13 cellular contexts compared by ENCODE assay signal in genomic region chr5:23352437-23352836, GRCh38.
DNase-seq lines count a peak whose midpoint lies in the region; ATAC-seq, FAIRE-seq and TF ChIP-seq lines count a peak whose summit lies in the region.
"Had no signal": no experiment of that assay in that cellular context is flagged by ENCODE, and none has a peak within 500 bp of the region (broad histone marks: within the 10 kb centered on the region; RNA-seq: fewer than 3 reads in every experiment).

No MANE protein-coding gene starts in this region.

- no peak overlapping the region for H3K27ac Mint-ChIP-seq in activated CD8-positive, alpha-beta T cell treated with anti-CD3 and anti-CD28 coated beads, Interleukin-2, amount 10 ng/mL, durations not matched to agents 7 days and 5 days
- H3K27ac Mint-ChIP-seq: activated naive CD4-positive, alpha-beta T cell treated with anti-CD3 and anti-CD28 coated beads, Interleukin-2, amount 50 U/mL, for 72 hours had no signal

- no peaks in the 10 kb centered on the region for H4K20me1 ChIP-seq in OCI-LY3 (ENCODE audit: insufficient read depth, low read length)

- H3K79me2 ChIP-seq in OCI-LY3 (ENCODE audit: low read length), result no peaks in the 10 kb centered on the region

- H3K27ac ChIP-seq in cardiac muscle cell (no peak overlapping the region), right atrium auricular region (no peak overlapping the region), OCI-LY3 (ENCODE audit: low read length) (no peak overlapping the region), stomach (no peak overlapping the region)
- H3K27ac ChIP-seq: prostate gland had no signal

- DNase-seq in cardiac muscle cell (ENCODE audit: low read depth in 1 of 2, low spot score in 1 of 2), result peak; percentile 19 to 72
- DNase-seq in right atrium auricular region (ENCODE audit: low spot score), result no peak
- DNase-seq in epithelial cell of proximal tubule (ENCODE audit: low read depth), result peak; percentile 4
- DNase-seq in urothelium cell line (ENCODE audit: low spot score), result no peak
- no peak for DNase-seq in activated CD8-positive, alpha-beta T cell treated with anti-CD3 and anti-CD28 coated beads, Interleukin-2, amount 10 ng/mL, durations not matched to agents 7 days and 5 days
- DNase-seq in stomach, result no peak
- no peak for DNase-seq in GM19239 (ENCODE audit: insufficient read length, low spot score)
- DNase-seq: activated CD4-positive, CD25-positive, alpha-beta regulatory T cell treated with anti-CD3 and anti-CD28 coated beads, Interleukin-2, amount 50 U/mL, for 72 hours; left cardiac atrium had no signal

- no peaks in the 10 kb centered on the region for H3K36me3 Mint-ChIP-seq in activated CD8-positive, alpha-beta T cell treated with anti-CD3 and anti-CD28 coated beads, Interleukin-2, amount 10 ng/mL, durations not matched to agents 7 days and 5 days (ENCODE audit: low read depth)
- H3K36me3 Mint-ChIP-seq: activated naive CD4-positive, alpha-beta T cell treated with anti-CD3 and anti-CD28 coated beads, Interleukin-2, amount 50 U/mL, for 72 hours had no signal

- no peak overlapping the region for H2AFZ ChIP-seq in OCI-LY3 (ENCODE audit: low read depth, low read length)

- WGBS in stomach, 5 donors, result 56 to 75% (median 63%) methylated on average over 8 of the region's 8 CpGs

- peak; percentile 48 for FAIRE-seq in urothelium cell line (lab: Jason Lieb, UNC)
- no peak for FAIRE-seq in GM19239 (lab: Jason Lieb, UNC)
- FAIRE-seq: endometrium had no signal

- no peaks in the 10 kb centered on the region for H3K4me1 ChIP-seq in cardiac muscle cell (ENCODE audit: low read depth)
- H3K4me1 ChIP-seq in right atrium auricular region, result no peaks in the 10 kb centered on the region
- 0 out of 2 replicates have a peak, but pooled peaks cover 3% of the 10 kb centered on the region for H3K4me1 ChIP-seq in OCI-LY3 (ENCODE audit: low read length)
- no peaks in the 10 kb centered on the region for H3K4me1 ChIP-seq in stomach
- H3K4me1 ChIP-seq: prostate gland had no signal

- CTCF ChIA-PET in activated CD8-positive, alpha-beta T cell treated with anti-CD3 and anti-CD28 coated beads, Interleukin-2, amount 10 ng/mL, durations not matched to agents 7 days and 5 days (lab: Charles Lee), result no interaction called here

- intact Hi-C loops in stomach (cut with DNase I; ENCODE audit: low total_unique reads), result no loop called here

- H3K4me1 Mint-ChIP-seq in activated CD8-positive, alpha-beta T cell treated with anti-CD3 and anti-CD28 coated beads, Interleukin-2, amount 10 ng/mL, durations not matched to agents 7 days and 5 days (ENCODE audit: low read depth), result no peaks in the 10 kb centered on the region

- peaks cover 10% of the 10 kb centered on the region for H3K9me3 Mint-ChIP-seq in activated CD8-positive, alpha-beta T cell treated with anti-CD3 and anti-CD28 coated beads, Interleukin-2, amount 10 ng/mL, durations not matched to agents 7 days and 5 days (ENCODE audit: insufficient read depth)

- TF ChIP-seq POLR2A in stomach (IDR thresholded peaks at IDR 0.05), result no peak

- H3K27me3 ChIP-seq in cardiac muscle cell (no peaks in the 10 kb centered on the region), right atrium auricular region (no peaks in the 10 kb centered on the region), OCI-LY3 (ENCODE audit: low read depth, low read length) (no peaks in the 10 kb centered on the region), stomach (no peaks in the 10 kb centered on the region)

- peak overlapping the region; percentile 25 for H3K4me2 ChIP-seq in OCI-LY3 (ENCODE audit: low read length)

- no peak for TF ChIP-seq EP300 in stomach (IDR thresholded peaks at IDR 0.05)

- TF ChIP-seq CTCF in cardiac muscle cell (IDR thresholded peaks at IDR 0.05; ENCODE audit: low read depth, low read length) (peak; percentile 29), right atrium auricular region (IDR thresholded peaks at IDR 0.05) (peak in 1 of 2 donors; percentile 61), OCI-LY3 (IDR thresholded peaks at IDR 0.05; ENCODE audit: low read depth, low read length) (peak; percentile 57), epithelial cell of proximal tubule (conservative IDR thresholded peaks at IDR 0.05; ENCODE audit: low read depth, low read length) (peak; percentile 73), stomach (IDR thresholded peaks at IDR 0.05) (no peak)

- H3K9me3 ChIP-seq in cardiac muscle cell (ENCODE audit: low read depth) (no peaks in the 10 kb centered on the region), right atrium auricular region (no peaks in the 10 kb centered on the region), OCI-LY3 (ENCODE audit: insufficient read depth, low read length) (no peaks in the 10 kb centered on the region), stomach (no peaks in the 10 kb centered on the region)
- H3K9me3 ChIP-seq: prostate gland had no signal

- H3K27me3 Mint-ChIP-seq in activated CD8-positive, alpha-beta T cell treated with anti-CD3 and anti-CD28 coated beads, Interleukin-2, amount 10 ng/mL, durations not matched to agents 7 days and 5 days (ENCODE audit: low read depth), result no peaks in the 10 kb centered on the region

- POLR2A ChIA-PET in activated CD8-positive, alpha-beta T cell treated with anti-CD3 and anti-CD28 coated beads, Interleukin-2, amount 10 ng/mL, durations not matched to agents 7 days and 5 days (lab: Charles Lee), result no interaction called here

- no peaks in the 10 kb centered on the region for H3K36me3 ChIP-seq in cardiac muscle cell
- no peaks in the 10 kb centered on the region for H3K36me3 ChIP-seq in right atrium auricular region
- no peaks in the 10 kb centered on the region for H3K36me3 ChIP-seq in OCI-LY3 (replicated peaks; ENCODE audit: low read depth, low read length)
- no peaks in the 10 kb centered on the region for H3K36me3 ChIP-seq in stomach
- H3K36me3 ChIP-seq: prostate gland had no signal

- no peak for ATAC-seq in activated CD8-positive, alpha-beta T cell treated with anti-CD3 and anti-CD28 coated beads, Interleukin-2, amount 10 ng/mL, durations not matched to agents 7 days and 5 days
- ATAC-seq: activated naive CD4-positive, alpha-beta T cell treated with anti-CD3 and anti-CD28 coated beads, Interleukin-2, amount 50 U/mL, for 72 hours had no signal

- no peak overlapping the region for H3K4me3 ChIP-seq in cardiac muscle cell
- no peak overlapping the region for H3K4me3 ChIP-seq in right atrium auricular region
- H3K4me3 ChIP-seq in OCI-LY3 (ENCODE audit: low read length), result no peak overlapping the region
- H3K4me3 ChIP-seq in epithelial cell of proximal tubule (ENCODE audit: low read depth, low read length), result no peak overlapping the region
- no peak overlapping the region for H3K4me3 ChIP-seq in stomach
- H3K4me3 ChIP-seq: prostate gland had no signal

- no peak overlapping the region for H3K9ac ChIP-seq in OCI-LY3 (ENCODE audit: low read length)

- H3K4me3 Mint-ChIP-seq in activated CD8-positive, alpha-beta T cell treated with anti-CD3 and anti-CD28 coated beads, Interleukin-2, amount 10 ng/mL, durations not matched to agents 7 days and 5 days, result no peak overlapping the region

Comparison
In these comparisons a context has a peak if more than half of its experiments do, and no peak if none do; other contexts are left out.
1. DNase-seq: peak in cardiac muscle cell (2 of 2) and epithelial cell of proximal tubule (single experiment); none in right atrium auricular region (single experiment), urothelium cell line (single experiment), activated CD8-positive, alpha-beta T cell treated with anti-CD3 and anti-CD28 coated beads, Interleukin-2, amount 10 ng/mL, durations not matched to agents 7 days and 5 days (single experiment), stomach (single experiment) and GM19239 (single experiment).
2. CTCF ChIP-seq: peak in cardiac muscle cell (single experiment), OCI-LY3 (single experiment) and epithelial cell of proximal tubule (single experiment); none in stomach (0 of 7).